Comparison of ENCODE assay signal across 7 cellular contexts in genomic region chr16:89395150-89396142, GRCh38.
DNase-seq lines count a peak whose midpoint lies in the region; ATAC-seq and TF ChIP-seq lines count a peak whose summit lies in the region.

No MANE protein-coding gene starts in this region.

- peaks cover 15% of the 10 kb centered on the region for H3K36me3 Mint-ChIP-seq in activated naive CD8-positive, alpha-beta T cell treated with anti-CD3 and anti-CD28 coated beads, Interleukin-2, amount 50 U/mL, for 24 hours (ENCODE audit: low read depth)
- H3K36me3 Mint-ChIP-seq in stimulated activated effector memory CD8-positive, alpha-beta T cell treated with anti-CD3 and anti-CD28 coated beads, Interleukin-12 subunit alpha, Interleukin-12 subunit beta, amount 100 ng/mL, for 72 hours: peaks cover 76% of the 10 kb centered on the region

- H3K36me3 ChIP-seq in cardiac muscle cell: no peaks in the 10 kb centered on the region
- H3K36me3 ChIP-seq in effector memory CD4-positive, alpha-beta T cell (ENCODE audit: control insufficient read depth, insufficient read depth, low read length): no peaks in the 10 kb centered on the region

- peak overlapping the region; percentile 46 for H3K27ac Mint-ChIP-seq in activated naive CD8-positive, alpha-beta T cell treated with anti-CD3 and anti-CD28 coated beads, Interleukin-2, amount 50 U/mL, for 24 hours
- no peak overlapping the region for H3K27ac Mint-ChIP-seq in stimulated activated effector memory CD8-positive, alpha-beta T cell treated with anti-CD3 and anti-CD28 coated beads, Interleukin-12 subunit alpha, Interleukin-12 subunit beta, amount 100 ng/mL, for 72 hours

- H3K4me1 ChIP-seq in cardiac muscle cell (ENCODE audit: low read depth): peaks cover 9% of the 10 kb centered on the region
- H3K4me1 ChIP-seq in effector memory CD4-positive, alpha-beta T cell (ENCODE audit: control insufficient read depth, insufficient read depth, low read length, poor library complexity, severe bottlenecking): peaks cover 8% of the 10 kb centered on the region

- no peak overlapping the region for H3K4me3 Mint-ChIP-seq in activated naive CD8-positive, alpha-beta T cell treated with anti-CD3 and anti-CD28 coated beads, Interleukin-2, amount 50 U/mL, for 24 hours
- H3K4me3 Mint-ChIP-seq in stimulated activated effector memory CD8-positive, alpha-beta T cell treated with anti-CD3 and anti-CD28 coated beads, Interleukin-12 subunit alpha, Interleukin-12 subunit beta, amount 100 ng/mL, for 72 hours: no peak overlapping the region

- TF ChIP-seq CTCF in cardiac muscle cell (IDR thresholded peaks at IDR 0.05; ENCODE audit: low read depth, low read length): no peak

- DNase-seq in HK-2 (ENCODE audit: unreplicated experiment): peak; percentile 83
- no peak for DNase-seq in activated naive CD8-positive, alpha-beta T cell treated with anti-CD3 and anti-CD28 coated beads, Interleukin-2, amount 50 U/mL, for 24 hours
- DNase-seq in cardiac muscle cell (ENCODE audit: low read depth in 1 of 2, low spot score in 1 of 2): peak in 1 of 2 donors; percentile 99
- peak; percentile 76 for DNase-seq in putamen (ENCODE audit: low spot score)
- DNase-seq in stimulated activated effector memory CD8-positive, alpha-beta T cell treated with anti-CD3 and anti-CD28 coated beads, Interleukin-12 subunit alpha, Interleukin-12 subunit beta, amount 100 ng/mL, for 72 hours (ENCODE audit: low spot score in 2 of 2): no peak
- DNase-seq in effector memory CD4-positive, alpha-beta T cell: no peak

- peaks cover 61% of the 10 kb centered on the region for H3K4me1 Mint-ChIP-seq in activated naive CD8-positive, alpha-beta T cell treated with anti-CD3 and anti-CD28 coated beads, Interleukin-2, amount 50 U/mL, for 24 hours
- H3K4me1 Mint-ChIP-seq in stimulated activated effector memory CD8-positive, alpha-beta T cell treated with anti-CD3 and anti-CD28 coated beads, Interleukin-12 subunit alpha, Interleukin-12 subunit beta, amount 100 ng/mL, for 72 hours: peaks cover 55% of the 10 kb centered on the region

- no peaks in the 10 kb centered on the region for H3K27me3 ChIP-seq in cardiac muscle cell
- H3K27me3 ChIP-seq in effector memory CD4-positive, alpha-beta T cell (replicated peaks; ENCODE audit: control insufficient read depth, insufficient read depth, low read length, poor library complexity, severe bottlenecking): no peaks in the 10 kb centered on the region

- H3K27me3 Mint-ChIP-seq in activated naive CD8-positive, alpha-beta T cell treated with anti-CD3 and anti-CD28 coated beads, Interleukin-2, amount 50 U/mL, for 24 hours: no peaks in the 10 kb centered on the region

- no peaks in the 10 kb centered on the region for H3K9me3 ChIP-seq in cardiac muscle cell (ENCODE audit: low read depth)
- H3K9me3 ChIP-seq in effector memory CD4-positive, alpha-beta T cell (ENCODE audit: control insufficient read depth, low read length): no peaks in the 10 kb centered on the region

- H3K4me3 ChIP-seq in cardiac muscle cell: no peak overlapping the region
- H3K4me3 ChIP-seq in effector memory CD4-positive, alpha-beta T cell (ENCODE audit: insufficient read depth, low read depth, low read length, poor library complexity, severe bottlenecking): no peak overlapping the region

- H3K27ac ChIP-seq in cardiac muscle cell: peak overlapping the region; percentile 39
- H3K27ac ChIP-seq in effector memory CD4-positive, alpha-beta T cell (ENCODE audit: insufficient read depth, low read length, poor library complexity, severe bottlenecking): no peak overlapping the region

- no peaks in the 10 kb centered on the region for H3K9me3 Mint-ChIP-seq in activated naive CD8-positive, alpha-beta T cell treated with anti-CD3 and anti-CD28 coated beads, Interleukin-2, amount 50 U/mL, for 24 hours
- no peaks in the 10 kb centered on the region for H3K9me3 Mint-ChIP-seq in stimulated activated effector memory CD8-positive, alpha-beta T cell treated with anti-CD3 and anti-CD28 coated beads, Interleukin-12 subunit alpha, Interleukin-12 subunit beta, amount 100 ng/mL, for 72 hours

- ATAC-seq in activated naive CD8-positive, alpha-beta T cell treated with anti-CD3 and anti-CD28 coated beads, Interleukin-2, amount 50 U/mL, for 24 hours: no peak
- ATAC-seq in stimulated activated effector memory CD8-positive, alpha-beta T cell treated with anti-CD3 and anti-CD28 coated beads, Interleukin-12 subunit alpha, Interleukin-12 subunit beta, amount 100 ng/mL, for 72 hours: no peak
- ATAC-seq in GM19035 (IDR thresholded peaks at IDR 0.05; ENCODE audit: unreplicated experiment): no peak

Comparison
In these comparisons a context has a peak if more than half of its experiments do, and no peak if none do; other contexts are left out.
1. DNase-seq: peak in HK-2 (single experiment) and putamen (single experiment); none in activated naive CD8-positive, alpha-beta T cell treated with anti-CD3 and anti-CD28 coated beads, Interleukin-2, amount 50 U/mL, for 24 hours (single experiment), stimulated activated effector memory CD8-positive, alpha-beta T cell treated with anti-CD3 and anti-CD28 coated beads, Interleukin-12 subunit alpha, Interleukin-12 subunit beta, amount 100 ng/mL, for 72 hours (0 of 2) and effector memory CD4-positive, alpha-beta T cell (0 of 3).